In genomic region chr1:234543442-234544093, GRCh38 we compare ENCODE assay signal across 8 cellular contexts.
DNase-seq lines count a peak whose midpoint lies in the region; ATAC-seq, FAIRE-seq and TF ChIP-seq lines count a peak whose summit lies in the region.

No MANE protein-coding gene starts in this region.

- no peak for DNase-seq in Caco-2
- DNase-seq in activated CD8-positive, alpha-beta T cell treated with anti-CD3 and anti-CD28 coated beads, Interleukin-2, amount 10 ng/mL, durations not matched to agents 7 days and 5 days, result no peak
- DNase-seq in left cardiac atrium, result peak; percentile 52
- DNase-seq in retina, result peak; percentile 54
- DNase-seq in activated effector memory CD4-positive, alpha-beta T cell treated with Interleukin-2 at 50 U/mL for 16 hours, result no peak
- DNase-seq in GM12892 (ENCODE audit: insufficient read length), result no peak
- DNase-seq in stimulated activated CD4-positive, alpha-beta T cell treated with anti-CD3 and anti-CD28 coated beads, Interleukin-4, amount 100 ng/mL, for 4 hours, result no peak

- H3K36me3 Mint-ChIP-seq in Caco-2 (ENCODE audit: insufficient read depth, unreplicated experiment), result no peaks in the 10 kb centered on the region
- no peaks in the 10 kb centered on the region for H3K36me3 Mint-ChIP-seq in activated CD8-positive, alpha-beta T cell treated with anti-CD3 and anti-CD28 coated beads, Interleukin-2, amount 10 ng/mL, durations not matched to agents 7 days and 5 days (ENCODE audit: low read depth)

- H3K4me3 Mint-ChIP-seq in Caco-2 (ENCODE audit: unreplicated experiment), result no peak overlapping the region
- no peak overlapping the region for H3K4me3 Mint-ChIP-seq in activated CD8-positive, alpha-beta T cell treated with anti-CD3 and anti-CD28 coated beads, Interleukin-2, amount 10 ng/mL, durations not matched to agents 7 days and 5 days

- CTCF ChIA-PET in Caco-2 (lab: Charles Lee), result interaction anchor here (0.6 kb wide), 1 partner anchor 40 kb away, joined by 3 read pairs; no protein-coding TSS in a partner anchor
- CTCF ChIA-PET in activated CD8-positive, alpha-beta T cell treated with anti-CD3 and anti-CD28 coated beads, Interleukin-2, amount 10 ng/mL, durations not matched to agents 7 days and 5 days (lab: Charles Lee), result interaction anchor here (0.6 to 3.0 kb wide), 8 partner anchors 9 to 583 kb away, joined by 3 to 21 read pairs (median 4); no protein-coding TSS in a partner anchor

- H3K27ac Mint-ChIP-seq in Caco-2 (ENCODE audit: unreplicated experiment), result peak overlapping the region; percentile 48
- H3K27ac Mint-ChIP-seq in activated CD8-positive, alpha-beta T cell treated with anti-CD3 and anti-CD28 coated beads, Interleukin-2, amount 10 ng/mL, durations not matched to agents 7 days and 5 days, result peak overlapping the region; percentile 74

- H3K9me3 ChIP-seq in Caco-2, result no peaks in the 10 kb centered on the region

- no peaks in the 10 kb centered on the region for H3K27me3 ChIP-seq in Caco-2 (replicated peaks; ENCODE audit: control insufficient read depth, insufficient read depth, low read length)

- no peak for TF ChIP-seq CTCF in Caco-2 (IDR thresholded peaks at IDR 0.05; ENCODE audit: insufficient read depth in 1 of 2, low read depth in 1 of 2, low read length in 1 of 2, severe bottlenecking in 1 of 2, unreplicated experiment in 1 of 2)

- H3K9me3 Mint-ChIP-seq in Caco-2 (ENCODE audit: unreplicated experiment), result no peaks in the 10 kb centered on the region
- no peaks in the 10 kb centered on the region for H3K9me3 Mint-ChIP-seq in activated CD8-positive, alpha-beta T cell treated with anti-CD3 and anti-CD28 coated beads, Interleukin-2, amount 10 ng/mL, durations not matched to agents 7 days and 5 days (ENCODE audit: insufficient read depth)

- no peak for TF ChIP-seq POLR2A in GM12892 (IDR thresholded peaks at IDR 0.05; ENCODE audit: low read depth, low read length)

- no peak for ATAC-seq in activated CD8-positive, alpha-beta T cell treated with anti-CD3 and anti-CD28 coated beads, Interleukin-2, amount 10 ng/mL, durations not matched to agents 7 days and 5 days
- ATAC-seq in left cardiac atrium, result peak; percentile 70 to 73
- no peak for ATAC-seq in GM19351 (IDR thresholded peaks at IDR 0.05; ENCODE audit: unreplicated experiment)

- peaks cover 50% of the 10 kb centered on the region for H3K4me1 Mint-ChIP-seq in Caco-2 (ENCODE audit: low read depth, unreplicated experiment)
- H3K4me1 Mint-ChIP-seq in activated CD8-positive, alpha-beta T cell treated with anti-CD3 and anti-CD28 coated beads, Interleukin-2, amount 10 ng/mL, durations not matched to agents 7 days and 5 days (ENCODE audit: low read depth), result peaks cover 29% of the 10 kb centered on the region

- intact Hi-C loops in Caco-2 (cut with micrococcal nuclease; ENCODE audit: unreplicated experiment), result no loop called here
- intact Hi-C loops in left cardiac atrium (cut with DNase I), result loop anchor here in 1 of 2 donors (5.0 kb wide), 1 partner anchor 44 kb away; no protein-coding TSS in a partner anchor

- no peak overlapping the region for H3K4me3 ChIP-seq in Caco-2 (ENCODE audit: low read depth, low read length)

- peaks cover 60% of the 10 kb centered on the region for H3K4me1 ChIP-seq in Caco-2

- BruUV-seq in Caco-2 (replicated peaks; lab: Mats Ljungman, UMichigan), result no TSS peak

- POLR2A ChIA-PET in Caco-2 (lab: Charles Lee), result no interaction called here
- POLR2A ChIA-PET in activated CD8-positive, alpha-beta T cell treated with anti-CD3 and anti-CD28 coated beads, Interleukin-2, amount 10 ng/mL, durations not matched to agents 7 days and 5 days (lab: Charles Lee), result interaction anchor here (1.7 kb wide), 1 partner anchor 68 kb away, joined by 5 read pairs; no protein-coding TSS in a partner anchor

- no peaks in the 10 kb centered on the region for H3K36me3 ChIP-seq in Caco-2 (ENCODE audit: control insufficient read depth, insufficient read depth, low read length)

- no peaks in the 10 kb centered on the region for H3K27me3 Mint-ChIP-seq in Caco-2 (ENCODE audit: insufficient read depth, unreplicated experiment)
- H3K27me3 Mint-ChIP-seq in activated CD8-positive, alpha-beta T cell treated with anti-CD3 and anti-CD28 coated beads, Interleukin-2, amount 10 ng/mL, durations not matched to agents 7 days and 5 days (ENCODE audit: low read depth), result no peaks in the 10 kb centered on the region

- no peak for FAIRE-seq in GM12892 (lab: Jason Lieb, UNC)

Comparison
In these comparisons a context has a peak if more than half of its experiments do, and no peak if none do; other contexts are left out.
1. DNase-seq: peak in left cardiac atrium (single experiment) and retina (single experiment); none in Caco-2 (0 of 2), activated CD8-positive, alpha-beta T cell treated with anti-CD3 and anti-CD28 coated beads, Interleukin-2, amount 10 ng/mL, durations not matched to agents 7 days and 5 days (single experiment), activated effector memory CD4-positive, alpha-beta T cell treated with Interleukin-2 at 50 U/mL for 16 hours (single experiment), GM12892 (single experiment) and stimulated activated CD4-positive, alpha-beta T cell treated with anti-CD3 and anti-CD28 coated beads, Interleukin-4, amount 100 ng/mL, for 4 hours (0 of 2).
2. ATAC-seq: peak in left cardiac atrium (2 of 2); none in activated CD8-positive, alpha-beta T cell treated with anti-CD3 and anti-CD28 coated beads, Interleukin-2, amount 10 ng/mL, durations not matched to agents 7 days and 5 days (single experiment) and GM19351 (single experiment).